In the genomic region with DNA sequence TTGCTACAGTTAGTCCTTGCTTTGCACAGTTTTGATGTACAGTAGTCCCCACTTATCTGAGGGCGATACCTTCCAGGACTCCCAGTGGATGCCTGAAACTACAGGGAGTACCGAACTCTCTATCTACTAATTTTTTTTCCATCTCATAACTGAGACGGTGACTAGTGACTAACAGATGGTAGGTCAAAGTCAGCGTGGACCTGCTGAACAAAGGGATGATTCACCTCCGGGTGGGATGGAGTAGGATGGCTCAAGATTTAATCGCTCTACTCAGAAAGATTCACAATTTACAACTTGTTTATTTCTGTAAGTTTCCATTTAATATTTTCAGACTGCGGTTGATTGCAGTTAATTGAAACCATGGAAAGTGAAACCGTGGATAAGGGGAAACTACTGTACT, we compare ENCODE assay signal across 22 cellular contexts.
DNase-seq lines count a peak whose midpoint lies in the region; ATAC-seq and FAIRE-seq lines count a peak whose summit lies in the region.
"Had no signal": no experiment of that assay in that cellular context is flagged by ENCODE, and none has a peak within 500 bp of the region (broad histone marks: within the 10 kb centered on the region; RNA-seq: fewer than 3 reads in every experiment).

No MANE protein-coding gene starts in this region.

- no peak overlapping the region for H3K4me3 Mint-ChIP-seq in activated CD4-positive, alpha-beta T cell treated with anti-CD3 and anti-CD28 coated beads, Interleukin-2, amount 10 ng/mL, durations not matched to agents 7 days and 5 days
- H3K4me3 Mint-ChIP-seq: activated naive CD4-positive, alpha-beta T cell treated with anti-CD3 and anti-CD28 coated beads, Interleukin-2, amount 50 U/mL, for 24 hours; brain; naive B cell had no signal

- FAIRE-seq in islet of Langerhans (lab: Jason Lieb, UNC) = peak; percentile 51

- H3K27ac ChIP-seq in mesendoderm (ENCODE audit: low read depth, low read length) = no peak overlapping the region
- H3K27ac ChIP-seq: coronary artery, HL-60, parathyroid adenoma had no signal

- no peak overlapping the region for H2BK5ac ChIP-seq in mesendoderm (ENCODE audit: low read length)

- no peaks in the 10 kb centered on the region for H3K4me1 Mint-ChIP-seq in activated CD4-positive, alpha-beta T cell treated with anti-CD3 and anti-CD28 coated beads, Interleukin-2, amount 10 ng/mL, durations not matched to agents 7 days and 5 days
- H3K4me1 Mint-ChIP-seq: activated naive CD4-positive, alpha-beta T cell treated with anti-CD3 and anti-CD28 coated beads, Interleukin-2, amount 50 U/mL, for 24 hours; brain; naive B cell had no signal

- no peaks in the 10 kb centered on the region for H3K79me2 ChIP-seq in mesendoderm (ENCODE audit: control insufficient read depth, insufficient read depth, low read length)
- H3K79me2 ChIP-seq: parathyroid adenoma had no signal

- H3K9me3 ChIP-seq in adipocyte (ENCODE audit: control insufficient read depth, low read length) = peaks cover 5% of the 10 kb centered on the region

- no peak overlapping the region for H4K5ac ChIP-seq in mesendoderm (ENCODE audit: low read length)

- H3K27me3 ChIP-seq in adipocyte (replicated peaks; ENCODE audit: control insufficient read depth, insufficient read depth, low read length) (peaks cover 32% of the 10 kb centered on the region), mesendoderm (ENCODE audit: insufficient read depth, low read length, poor library complexity) (no peaks in the 10 kb centered on the region)

- no peak overlapping the region for H3K18ac ChIP-seq in mesendoderm (ENCODE audit: low read length)

- no peak overlapping the region for H3K4me2 ChIP-seq in mesendoderm (ENCODE audit: low read length)

- no peaks in the 10 kb centered on the region for H3K79me1 ChIP-seq in mesendoderm (ENCODE audit: low read length)

- no peak overlapping the region for H3K4ac ChIP-seq in mesendoderm (ENCODE audit: low read depth, low read length)

- no peak overlapping the region for H2BK120ac ChIP-seq in mesendoderm (ENCODE audit: low read depth, low read length)

- H2AK5ac ChIP-seq in mesendoderm (ENCODE audit: low read length) = no peak overlapping the region

- H3K4me3 ChIP-seq in adipocyte (ENCODE audit: low read length) = no peak overlapping the region
- H3K4me3 ChIP-seq in mesendoderm (ENCODE audit: low read length) = no peak overlapping the region
- H3K4me3 ChIP-seq: coronary artery had no signal

- H3K36me3 ChIP-seq in adipocyte (ENCODE audit: control insufficient read depth, insufficient read depth, low read length, severe bottlenecking) = no peaks in the 10 kb centered on the region
- no peaks in the 10 kb centered on the region for H3K36me3 ChIP-seq in mesendoderm (ENCODE audit: control insufficient read depth, insufficient read depth, low read length)

- CTCF ChIA-PET in activated CD4-positive, alpha-beta T cell treated with anti-CD3 and anti-CD28 coated beads, Interleukin-2, amount 10 ng/mL, durations not matched to agents 7 days and 5 days (lab: Charles Lee) = no interaction called here

- no peaks in the 10 kb centered on the region for H3K9me3 Mint-ChIP-seq in activated CD4-positive, alpha-beta T cell treated with anti-CD3 and anti-CD28 coated beads, Interleukin-2, amount 10 ng/mL, durations not matched to agents 7 days and 5 days
- H3K9me3 Mint-ChIP-seq: activated naive CD4-positive, alpha-beta T cell treated with anti-CD3 and anti-CD28 coated beads, Interleukin-2, amount 50 U/mL, for 24 hours had no signal

- no peak for ATAC-seq in HG02678 (IDR thresholded peaks at IDR 0.05; ENCODE audit: unreplicated experiment)

- H3K9ac ChIP-seq in adipocyte (ENCODE audit: low read length) = no peak overlapping the region
- no peak overlapping the region for H3K9ac ChIP-seq in mesendoderm (ENCODE audit: low read length)
- H3K9ac ChIP-seq: parathyroid adenoma had no signal

- no CpG with 5 or more reads among the region's 8 CpGs for WGBS in mesendoderm (ENCODE audit: extremely low coverage, insufficient coverage, low lambda C conversion rate)

- peak; percentile 5 for DNase-seq in activated CD4-positive, alpha-beta T cell treated with anti-CD3 and anti-CD28 coated beads for 48 hours
- no peak for DNase-seq in activated CD4-positive, alpha-beta T cell treated with anti-CD3 and anti-CD28 coated beads, Interleukin-2, amount 10 ng/mL, durations not matched to agents 7 days and 5 days
- DNase-seq in HPDE6-E6E7 (ENCODE audit: extremely low spot score) = peak; percentile 8
- peak; percentile 38 for DNase-seq in adipocyte (ENCODE audit: low read depth)
- no peak for DNase-seq in mesendoderm
- no peak for DNase-seq in NCI-H2227 treated with DMSO at 0.1 percent for 48 hours (lab: John Stamatoyannopoulos, UW)
- DNase-seq: 8988T; C1 segment of cervical spinal cord; DMS 273 treated with DMSO at 0.1 percent for 48 hours; foreskin melanocyte; naive B cell; NCI-H1417; NCI-H526; SHP77; stimulated activated CD4-positive, alpha-beta T cell treated with anti-CD3 and anti-CD28 coated beads, Interleukin-4, amount 100 ng/mL, for 1 hour had no signal

- no peaks in the 10 kb centered on the region for H3K36me3 Mint-ChIP-seq in activated CD4-positive, alpha-beta T cell treated with anti-CD3 and anti-CD28 coated beads, Interleukin-2, amount 10 ng/mL, durations not matched to agents 7 days and 5 days (ENCODE audit: low read depth)
- H3K36me3 Mint-ChIP-seq: activated naive CD4-positive, alpha-beta T cell treated with anti-CD3 and anti-CD28 coated beads, Interleukin-2, amount 50 U/mL, for 24 hours; brain; naive B cell had no signal

- no peaks in the 10 kb centered on the region for H3K4me1 ChIP-seq in adipocyte (ENCODE audit: control insufficient read depth, insufficient read depth, low read length)
- H3K4me1 ChIP-seq in mesendoderm (ENCODE audit: control insufficient read depth, low read depth, low read length) = no peaks in the 10 kb centered on the region
- H3K4me1 ChIP-seq: parathyroid adenoma had no signal

- H2BK15ac ChIP-seq in mesendoderm (replicated peaks; ENCODE audit: low read depth) = no peak overlapping the region

- H3K56ac ChIP-seq in mesendoderm (ENCODE audit: low read length) = no peak overlapping the region

- POLR2A ChIA-PET in activated CD4-positive, alpha-beta T cell treated with anti-CD3 and anti-CD28 coated beads, Interleukin-2, amount 10 ng/mL, durations not matched to agents 7 days and 5 days (lab: Charles Lee) = no interaction called here

- H3K27ac Mint-ChIP-seq in activated CD4-positive, alpha-beta T cell treated with anti-CD3 and anti-CD28 coated beads, Interleukin-2, amount 10 ng/mL, durations not matched to agents 7 days and 5 days = no peak overlapping the region
- H3K27ac Mint-ChIP-seq: activated naive CD4-positive, alpha-beta T cell treated with anti-CD3 and anti-CD28 coated beads, Interleukin-2, amount 50 U/mL, for 24 hours; brain; naive B cell had no signal

- H4K8ac ChIP-seq in mesendoderm (ENCODE audit: low read depth, low read length) = no peak overlapping the region

- no peak overlapping the region for H3K23ac ChIP-seq in mesendoderm (ENCODE audit: low read length)

- H3K27me3 Mint-ChIP-seq in activated CD4-positive, alpha-beta T cell treated with anti-CD3 and anti-CD28 coated beads, Interleukin-2, amount 10 ng/mL, durations not matched to agents 7 days and 5 days = no peaks in the 10 kb centered on the region
- H3K27me3 Mint-ChIP-seq: activated naive CD4-positive, alpha-beta T cell treated with anti-CD3 and anti-CD28 coated beads, Interleukin-2, amount 50 U/mL, for 24 hours; brain; naive B cell had no signal

Comparison
In these comparisons a context has a peak if more than half of its experiments do, and no peak if none do; other contexts are left out.
1. DNase-seq: peak in activated CD4-positive, alpha-beta T cell treated with anti-CD3 and anti-CD28 coated beads for 48 hours (single experiment), HPDE6-E6E7 (single experiment) and adipocyte (single experiment); none in activated CD4-positive, alpha-beta T cell treated with anti-CD3 and anti-CD28 coated beads, Interleukin-2, amount 10 ng/mL, durations not matched to agents 7 days and 5 days (single experiment), mesendoderm (single experiment) and NCI-H2227 treated with DMSO at 0.1 percent for 48 hours (single experiment).